In genomic region chr13:111604087-111604486, GRCh38 we compare ENCODE assay signal across 1 cellular context.
TF ChIP-seq lines count a peak whose summit lies in the region.

No MANE protein-coding gene starts in this region.

TF ChIP-seq in HCT116, 20 proteins besides CTCF, POLR2A, EP300 and RAD21 (continued from another document):
- TF ChIP-seq EZH2phosphoT487 (IDR thresholded peaks at IDR 0.05; ENCODE audit: borderline replicate concordance) (no peak), ZNF274 (IDR thresholded peaks at IDR 0.05; ENCODE audit: low read depth, low read length) (no peak), JUND (IDR thresholded peaks at IDR 0.05) (no peak), EZH2 (IDR thresholded peaks at IDR 0.05) (no peak), TCF7L2 (IDR thresholded peaks at IDR 0.05; ENCODE audit: borderline replicate concordance, extremely low read depth, insufficient read depth, insufficient read length) (no peak), ZFX (IDR thresholded peaks at IDR 0.05) (no peak), CEBPB (IDR thresholded peaks at IDR 0.05; ENCODE audit: low read depth) (no peak), CBX3 (IDR thresholded peaks at IDR 0.05; ENCODE audit: low read depth) (no peak), SRF (IDR thresholded peaks at IDR 0.05; ENCODE audit: low read depth) (no peak), EGR1 (IDR thresholded peaks at IDR 0.05; ENCODE audit: low read depth) (no peak), YY1 (IDR thresholded peaks at IDR 0.05; ENCODE audit: extremely low read depth, insufficient replicate concordance, low read depth, low read length) (no peak)
- TF ChIP-seq, protein P1, sequence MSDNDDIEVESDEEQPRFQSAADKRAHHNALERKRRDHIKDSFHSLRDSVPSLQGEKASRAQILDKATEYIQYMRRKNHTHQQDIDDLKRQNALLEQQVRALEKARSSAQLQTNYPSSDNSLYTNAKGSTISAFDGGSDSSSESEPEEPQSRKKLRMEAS (IDR thresholded peaks at IDR 0.05): no peak
- TF ChIP-seq, protein P2, sequence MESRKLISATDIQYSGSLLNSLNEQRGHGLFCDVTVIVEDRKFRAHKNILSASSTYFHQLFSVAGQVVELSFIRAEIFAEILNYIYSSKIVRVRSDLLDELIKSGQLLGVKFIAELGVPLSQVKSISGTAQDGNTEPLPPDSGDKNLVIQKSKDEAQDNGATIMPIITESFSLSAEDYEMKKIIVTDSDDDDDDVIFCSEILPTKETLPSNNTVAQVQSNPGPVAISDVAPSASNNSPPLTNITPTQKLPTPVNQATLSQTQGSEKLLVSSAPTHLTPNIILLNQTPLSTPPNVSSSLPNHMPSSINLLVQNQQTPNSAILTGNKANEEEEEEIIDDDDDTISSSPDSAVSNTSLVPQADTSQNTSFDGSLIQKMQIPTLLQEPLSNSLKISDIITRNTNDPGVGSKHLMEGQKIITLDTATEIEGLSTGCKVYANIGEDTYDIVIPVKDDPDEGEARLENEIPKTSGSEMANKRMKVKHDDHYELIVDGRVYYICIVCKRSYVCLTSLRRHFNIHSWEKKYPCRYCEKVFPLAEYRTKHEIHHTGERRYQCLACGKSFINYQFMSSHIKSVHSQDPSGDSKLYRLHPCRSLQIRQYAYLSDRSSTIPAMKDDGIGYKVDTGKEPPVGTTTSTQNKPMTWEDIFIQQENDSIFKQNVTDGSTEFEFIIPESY (IDR thresholded peaks at IDR 0.05; ENCODE audit: extremely low read depth, insufficient replicate concordance, low read length): no peak
- TF ChIP-seq, protein P3, sequence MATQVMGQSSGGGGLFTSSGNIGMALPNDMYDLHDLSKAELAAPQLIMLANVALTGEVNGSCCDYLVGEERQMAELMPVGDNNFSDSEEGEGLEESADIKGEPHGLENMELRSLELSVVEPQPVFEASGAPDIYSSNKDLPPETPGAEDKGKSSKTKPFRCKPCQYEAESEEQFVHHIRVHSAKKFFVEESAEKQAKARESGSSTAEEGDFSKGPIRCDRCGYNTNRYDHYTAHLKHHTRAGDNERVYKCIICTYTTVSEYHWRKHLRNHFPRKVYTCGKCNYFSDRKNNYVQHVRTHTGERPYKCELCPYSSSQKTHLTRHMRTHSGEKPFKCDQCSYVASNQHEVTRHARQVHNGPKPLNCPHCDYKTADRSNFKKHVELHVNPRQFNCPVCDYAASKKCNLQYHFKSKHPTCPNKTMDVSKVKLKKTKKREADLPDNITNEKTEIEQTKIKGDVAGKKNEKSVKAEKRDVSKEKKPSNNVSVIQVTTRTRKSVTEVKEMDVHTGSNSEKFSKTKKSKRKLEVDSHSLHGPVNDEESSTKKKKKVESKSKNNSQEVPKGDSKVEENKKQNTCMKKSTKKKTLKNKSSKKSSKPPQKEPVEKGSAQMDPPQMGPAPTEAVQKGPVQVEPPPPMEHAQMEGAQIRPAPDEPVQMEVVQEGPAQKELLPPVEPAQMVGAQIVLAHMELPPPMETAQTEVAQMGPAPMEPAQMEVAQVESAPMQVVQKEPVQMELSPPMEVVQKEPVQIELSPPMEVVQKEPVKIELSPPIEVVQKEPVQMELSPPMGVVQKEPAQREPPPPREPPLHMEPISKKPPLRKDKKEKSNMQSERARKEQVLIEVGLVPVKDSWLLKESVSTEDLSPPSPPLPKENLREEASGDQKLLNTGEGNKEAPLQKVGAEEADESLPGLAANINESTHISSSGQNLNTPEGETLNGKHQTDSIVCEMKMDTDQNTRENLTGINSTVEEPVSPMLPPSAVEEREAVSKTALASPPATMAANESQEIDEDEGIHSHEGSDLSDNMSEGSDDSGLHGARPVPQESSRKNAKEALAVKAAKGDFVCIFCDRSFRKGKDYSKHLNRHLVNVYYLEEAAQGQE (IDR thresholded peaks at IDR 0.05; ENCODE audit: low read depth): no peak
